Comparison of ENCODE assay signal across 1 cellular context in genomic region chr16:1174477-1175357, GRCh38.
TF ChIP-seq lines count a peak whose summit lies in the region.

No MANE protein-coding gene starts in this region.

TF ChIP-seq in HEK293, 187 proteins besides CTCF, POLR2A, EP300 and RAD21 (continued from another document):
- TF ChIP-seq PBX3 (CRISPR knock-in tag; IDR thresholded peaks at IDR 0.05) (no peak), FEZF1 (tag by site-specific recombination; IDR thresholded peaks at IDR 0.05) (no peak), ZNF114 (tag by site-specific recombination; IDR thresholded peaks at IDR 0.05) (no peak), ZNF266 (tag by site-specific recombination; IDR thresholded peaks at IDR 0.05; ENCODE audit: low read depth) (no peak), ZNF621 (tag by site-specific recombination; IDR thresholded peaks at IDR 0.05) (no peak), ZFP3 (tag by site-specific recombination; IDR thresholded peaks at IDR 0.05; ENCODE audit: low read depth) (no peak), ZSCAN18 (tag by site-specific recombination; IDR thresholded peaks at IDR 0.05) (no peak), ZNF146 (tag by site-specific recombination; IDR thresholded peaks at IDR 0.05) (no peak), ZNF473 (tag by site-specific recombination; IDR thresholded peaks at IDR 0.05) (no peak), ZNF18 (tag by site-specific recombination; IDR thresholded peaks at IDR 0.05) (no peak), ZBTB20 (tag by site-specific recombination; IDR thresholded peaks at IDR 0.05) (no peak)
- TF ChIP-seq, protein P1, sequence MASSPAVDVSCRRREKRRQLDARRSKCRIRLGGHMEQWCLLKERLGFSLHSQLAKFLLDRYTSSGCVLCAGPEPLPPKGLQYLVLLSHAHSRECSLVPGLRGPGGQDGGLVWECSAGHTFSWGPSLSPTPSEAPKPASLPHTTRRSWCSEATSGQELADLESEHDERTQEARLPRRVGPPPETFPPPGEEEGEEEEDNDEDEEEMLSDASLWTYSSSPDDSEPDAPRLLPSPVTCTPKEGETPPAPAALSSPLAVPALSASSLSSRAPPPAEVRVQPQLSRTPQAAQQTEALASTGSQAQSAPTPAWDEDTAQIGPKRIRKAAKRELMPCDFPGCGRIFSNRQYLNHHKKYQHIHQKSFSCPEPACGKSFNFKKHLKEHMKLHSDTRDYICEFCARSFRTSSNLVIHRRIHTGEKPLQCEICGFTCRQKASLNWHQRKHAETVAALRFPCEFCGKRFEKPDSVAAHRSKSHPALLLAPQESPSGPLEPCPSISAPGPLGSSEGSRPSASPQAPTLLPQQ (tag by site-specific recombination; IDR thresholded peaks at IDR 0.05) = no peak
